In the genomic region with DNA sequence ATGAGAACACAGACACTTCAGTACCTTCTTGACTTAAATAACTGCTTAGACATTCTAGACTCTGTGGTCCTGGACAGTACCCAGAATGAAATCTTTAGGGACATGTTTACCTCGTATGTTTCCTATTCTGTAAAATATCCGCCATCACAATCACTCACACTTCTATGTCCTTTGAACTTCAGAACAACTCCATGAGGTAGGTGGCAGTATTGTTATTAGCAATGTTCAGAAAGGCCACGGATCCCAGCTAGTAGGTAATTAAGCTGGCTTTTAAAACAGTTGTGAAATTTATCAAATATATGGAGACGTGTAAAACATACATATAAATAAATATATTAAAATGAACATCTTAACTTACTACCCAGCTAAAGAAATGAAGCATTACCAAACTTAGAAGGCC, we compare ENCODE assay signal across 25 cellular contexts.
DNase-seq lines count a peak whose midpoint lies in the region; ATAC-seq and TF ChIP-seq lines count a peak whose summit lies in the region.
"Had no signal": no experiment of that assay in that cellular context is flagged by ENCODE, and none has a peak within 500 bp of the region (broad histone marks: within the 10 kb centered on the region; RNA-seq: fewer than 3 reads in every experiment).

No MANE protein-coding gene starts in this region.

- DNase-seq in activated naive CD4-positive, alpha-beta T cell treated with anti-CD3 and anti-CD28 coated beads, Interleukin-2, amount 10 ng/mL, durations not matched to agents 7 days and 5 days = no peak
- peak; percentile 1 for DNase-seq in OCI-LY7 (ENCODE audit: low spot score)
- DNase-seq in foreskin keratinocyte = no peak
- DNase-seq in NCI-H2171 treated with DMSO at 0.1 percent for 48 hours (lab: John Stamatoyannopoulos, UW) = no peak
- DNase-seq in activated T-cell treated with anti-CD3 and anti-CD28 coated beads, Interleukin-2, amount 50 U/mL, for 72 hours = no peak
- DNase-seq in NCI-H526 treated with DMSO at 0.1 percent for 48 hours (lab: John Stamatoyannopoulos, UW) = no peak
- DNase-seq: activated CD4-positive, CD25-positive, alpha-beta regulatory T cell treated with anti-CD3 and anti-CD28 coated beads, Interleukin-2, amount 50 U/mL, for 72 hours; activated CD8-positive, alpha-beta memory T cell treated with anti-CD3 and anti-CD28 coated beads for 24 hours; activated naive CD4-positive, alpha-beta T cell treated with Interleukin-2 at 50 U/mL for 16 hours; activated T-cell treated with anti-CD3 and anti-CD28 coated beads, Interleukin-2, amount 50 U/mL, for 4 hours; amygdala; IMR-90; islet precursor cell; NCI-H1436; stimulated activated CD4-positive, alpha-beta T cell treated with anti-CD3 and anti-CD28 coated beads, Interleukin-4, amount 100 ng/mL, for 4 hours; stimulated activated naive CD4-positive, alpha-beta T cell treated with Interleukin-2 at 50 U/mL for 16 hours; T-helper 1 cell had no signal

- no peaks in the 10 kb centered on the region for H3K9me3 Mint-ChIP-seq in activated naive CD4-positive, alpha-beta T cell treated with anti-CD3 and anti-CD28 coated beads, Interleukin-2, amount 50 U/mL, for 24 hours
- no peaks in the 10 kb centered on the region for H3K9me3 Mint-ChIP-seq in activated naive CD4-positive, alpha-beta T cell treated with anti-CD3 and anti-CD28 coated beads, Interleukin-2, amount 10 ng/mL, durations not matched to agents 7 days and 5 days
- no peaks in the 10 kb centered on the region for H3K9me3 Mint-ChIP-seq in activated T-cell treated with anti-CD3 and anti-CD28 coated beads, Interleukin-2, amount 50 U/mL, for 72 hours
- H3K9me3 Mint-ChIP-seq: activated T-cell treated with anti-CD3 and anti-CD28 coated beads, Interleukin-2, amount 50 U/mL, for 4 hours had no signal

- no peak overlapping the region for H3K4me3 Mint-ChIP-seq in activated naive CD4-positive, alpha-beta T cell treated with anti-CD3 and anti-CD28 coated beads, Interleukin-2, amount 50 U/mL, for 24 hours
- H3K4me3 Mint-ChIP-seq in activated naive CD4-positive, alpha-beta T cell treated with anti-CD3 and anti-CD28 coated beads, Interleukin-2, amount 10 ng/mL, durations not matched to agents 7 days and 5 days = no peak overlapping the region
- no peak overlapping the region for H3K4me3 Mint-ChIP-seq in activated T-cell treated with anti-CD3 and anti-CD28 coated beads, Interleukin-2, amount 50 U/mL, for 72 hours
- H3K4me3 Mint-ChIP-seq: activated T-cell treated with anti-CD3 and anti-CD28 coated beads, Interleukin-2, amount 50 U/mL, for 4 hours; CD14-positive monocyte had no signal

- no peak overlapping the region for H3K4me3 ChIP-seq in OCI-LY7 (ENCODE audit: low read depth, low read length, poor library complexity, severe bottlenecking)
- H3K4me3 ChIP-seq: breast epithelium, coronary artery, tibial nerve had no signal

- H3K36me3 ChIP-seq in OCI-LY7 (ENCODE audit: insufficient read depth, low read length) = no peaks in the 10 kb centered on the region
- H3K36me3 ChIP-seq: breast epithelium, tibial nerve had no signal

- no peaks in the 10 kb centered on the region for H3K27me3 ChIP-seq in foreskin keratinocyte
- H3K27me3 ChIP-seq: breast epithelium, tibial nerve had no signal

- TF ChIP-seq CTCF in OCI-LY7 (conservative IDR thresholded peaks at IDR 0.05; ENCODE audit: low read length) = no peak; the same call in 1 of the 2 replicates
- TF ChIP-seq CTCF in foreskin keratinocyte (conservative IDR thresholded peaks at IDR 0.05) = peak; percentile 21

- H3K79me2 ChIP-seq in OCI-LY7 (ENCODE audit: insufficient read depth, low read depth, low read length) = no peaks in the 10 kb centered on the region
- H3K79me2 ChIP-seq: parathyroid adenoma had no signal

- ATAC-seq in foreskin keratinocyte = no peak
- no peak for ATAC-seq in activated T-cell treated with anti-CD3 and anti-CD28 coated beads, Interleukin-2, amount 50 U/mL, for 72 hours (replicated peaks in 1 of 2)
- ATAC-seq: activated T-cell treated with anti-CD3 and anti-CD28 coated beads, Interleukin-2, amount 50 U/mL, for 4 hours; sciatic nerve had no signal

- H3K27ac ChIP-seq in OCI-LY7 (ENCODE audit: low read depth, low read length, poor library complexity, severe bottlenecking) (no peak overlapping the region), foreskin keratinocyte (no peak overlapping the region)
- H3K27ac ChIP-seq: breast epithelium, coronary artery, parathyroid adenoma, tibial nerve had no signal

- H3K27ac Mint-ChIP-seq in activated naive CD4-positive, alpha-beta T cell treated with anti-CD3 and anti-CD28 coated beads, Interleukin-2, amount 50 U/mL, for 24 hours = peak overlapping the region; percentile 14
- no peak overlapping the region for H3K27ac Mint-ChIP-seq in activated naive CD4-positive, alpha-beta T cell treated with anti-CD3 and anti-CD28 coated beads, Interleukin-2, amount 10 ng/mL, durations not matched to agents 7 days and 5 days
- no peak overlapping the region for H3K27ac Mint-ChIP-seq in activated T-cell treated with anti-CD3 and anti-CD28 coated beads, Interleukin-2, amount 50 U/mL, for 72 hours
- H3K27ac Mint-ChIP-seq: CD14-positive monocyte had no signal

- peaks cover 38% of the 10 kb centered on the region for H3K4me1 Mint-ChIP-seq in activated naive CD4-positive, alpha-beta T cell treated with anti-CD3 and anti-CD28 coated beads, Interleukin-2, amount 50 U/mL, for 24 hours
- peaks cover 37% of the 10 kb centered on the region for H3K4me1 Mint-ChIP-seq in activated naive CD4-positive, alpha-beta T cell treated with anti-CD3 and anti-CD28 coated beads, Interleukin-2, amount 10 ng/mL, durations not matched to agents 7 days and 5 days
- peaks cover 36% of the 10 kb centered on the region for H3K4me1 Mint-ChIP-seq in activated T-cell treated with anti-CD3 and anti-CD28 coated beads, Interleukin-2, amount 50 U/mL, for 72 hours (ENCODE audit: low read depth)
- H3K4me1 Mint-ChIP-seq: CD14-positive monocyte had no signal

- H3K9me3 ChIP-seq in OCI-LY7 (ENCODE audit: low read length) = no peaks in the 10 kb centered on the region
- H3K9me3 ChIP-seq: breast epithelium, tibial nerve had no signal

- no peaks in the 10 kb centered on the region for H3K36me3 Mint-ChIP-seq in activated naive CD4-positive, alpha-beta T cell treated with anti-CD3 and anti-CD28 coated beads, Interleukin-2, amount 50 U/mL, for 24 hours
- H3K36me3 Mint-ChIP-seq in activated naive CD4-positive, alpha-beta T cell treated with anti-CD3 and anti-CD28 coated beads, Interleukin-2, amount 10 ng/mL, durations not matched to agents 7 days and 5 days = no peaks in the 10 kb centered on the region
- H3K36me3 Mint-ChIP-seq in activated T-cell treated with anti-CD3 and anti-CD28 coated beads, Interleukin-2, amount 50 U/mL, for 72 hours (ENCODE audit: insufficient read depth in 2 of 2) = no peaks in the 10 kb centered on the region
- H3K36me3 Mint-ChIP-seq: CD14-positive monocyte had no signal

- intact Hi-C loops in OCI-LY7 (cut with micrococcal nuclease; ENCODE audit: unreplicated experiment) = no loop called here

- no peaks in the 10 kb centered on the region for H4K20me1 ChIP-seq in OCI-LY7 (ENCODE audit: insufficient read depth, low read length)

- no peaks in the 10 kb centered on the region for H3K9me2 ChIP-seq in OCI-LY7 (ENCODE audit: insufficient read depth, low read length)

- no peaks in the 10 kb centered on the region for H3K27me3 Mint-ChIP-seq in activated naive CD4-positive, alpha-beta T cell treated with anti-CD3 and anti-CD28 coated beads, Interleukin-2, amount 50 U/mL, for 24 hours
- peaks cover 8% of the 10 kb centered on the region for H3K27me3 Mint-ChIP-seq in activated naive CD4-positive, alpha-beta T cell treated with anti-CD3 and anti-CD28 coated beads, Interleukin-2, amount 10 ng/mL, durations not matched to agents 7 days and 5 days
- H3K27me3 Mint-ChIP-seq in activated T-cell treated with anti-CD3 and anti-CD28 coated beads, Interleukin-2, amount 50 U/mL, for 72 hours (ENCODE audit: low read depth) = no peaks in the 10 kb centered on the region

- H3K4me1 ChIP-seq in OCI-LY7 (ENCODE audit: insufficient read depth, low read length, poor library complexity, severe bottlenecking) (no peaks in the 10 kb centered on the region), foreskin keratinocyte (no peaks in the 10 kb centered on the region)

- POLR2A ChIA-PET in OCI-LY7 (lab: Charles Lee) = interaction anchor here (0.6 to 1.0 kb wide), 2 partner anchors 19 to 1114 kb away, joined by 3 read pairs; no protein-coding TSS in a partner anchor

- no peak overlapping the region for H2AFZ ChIP-seq in OCI-LY7 (ENCODE audit: low read length)
- H2AFZ ChIP-seq: parathyroid adenoma had no signal

- no TSS peak for BruUV-seq in OCI-LY7 (replicated peaks; lab: Mats Ljungman, UMichigan)

- CTCF ChIA-PET in activated naive CD4-positive, alpha-beta T cell treated with anti-CD3 and anti-CD28 coated beads, Interleukin-2, amount 10 ng/mL, durations not matched to agents 7 days and 5 days (lab: Charles Lee) = interaction anchor here (0.9 to 1.1 kb wide), 2 partner anchors 15 to 122 kb away, joined by 3 to 4 read pairs; no protein-coding TSS in a partner anchor
- CTCF ChIA-PET in OCI-LY7 (lab: Charles Lee; ENCODE audit: unreplicated experiment) = no interaction called here

- no peak overlapping the region for H3K4me2 ChIP-seq in OCI-LY7 (ENCODE audit: low read length)

- no peak for TF ChIP-seq EP300 in Ishikawa (IDR thresholded peaks at IDR 0.05; ENCODE audit: borderline replicate concordance)

- peak; percentile 23; the same call in 1 of the 2 replicates for TF ChIP-seq RAD21 in Ishikawa (IDR thresholded peaks at IDR 0.05; ENCODE audit: low read depth)

TF ChIP-seq in Ishikawa, 13 proteins besides CTCF, POLR2A, EP300 and RAD21 (continues in another document):
- TF ChIP-seq, protein P1, sequence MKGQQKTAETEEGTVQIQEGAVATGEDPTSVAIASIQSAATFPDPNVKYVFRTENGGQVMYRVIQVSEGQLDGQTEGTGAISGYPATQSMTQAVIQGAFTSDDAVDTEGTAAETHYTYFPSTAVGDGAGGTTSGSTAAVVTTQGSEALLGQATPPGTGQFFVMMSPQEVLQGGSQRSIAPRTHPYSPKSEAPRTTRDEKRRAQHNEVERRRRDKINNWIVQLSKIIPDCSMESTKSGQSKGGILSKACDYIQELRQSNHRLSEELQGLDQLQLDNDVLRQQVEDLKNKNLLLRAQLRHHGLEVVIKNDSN (IDR thresholded peaks at IDR 0.05) = no peak
- TF ChIP-seq YY1 (IDR thresholded peaks at IDR 0.05; ENCODE audit: low read depth) = no peak
- no peak for TF ChIP-seq ZBTB7A (IDR thresholded peaks at IDR 0.05; ENCODE audit: low read depth)
- TF ChIP-seq TAF1 (IDR thresholded peaks at IDR 0.05; ENCODE audit: low read depth) = no peak
- no peak for TF ChIP-seq CEBPB (IDR thresholded peaks at IDR 0.05)
- TF ChIP-seq CREB1 (IDR thresholded peaks at IDR 0.05; ENCODE audit: low read depth) = no peak
- no peak for TF ChIP-seq NFIC (IDR thresholded peaks at IDR 0.05)
